In genomic region chr11:43852057-43852636, GRCh38 we compare ENCODE assay signal across 8 cellular contexts.
A peak's percentile ranks its signal among the peaks of the same experiment; 100 is the strongest.
DNase-seq lines count a peak whose midpoint lies in the region; ATAC-seq and TF ChIP-seq lines count a peak whose summit lies in the region.

No MANE protein-coding gene starts in this region.

- no peaks in the 10 kb centered on the region for H3K27me3 ChIP-seq in SU-DHL-6 (ENCODE audit: low read length)

- H3K4me2 ChIP-seq in SU-DHL-6 (ENCODE audit: low read depth, low read length, poor library complexity, severe bottlenecking): no peak overlapping the region

- TF ChIP-seq CTCF in LNCAP (IDR thresholded peaks at IDR 0.05) (peak; percentile 90), SU-DHL-6 (IDR thresholded peaks at IDR 0.05; ENCODE audit: insufficient read depth, low read length, poor library complexity, severe bottlenecking) (peak; percentile 64)

- H3K9me3 ChIP-seq in SU-DHL-6 (ENCODE audit: insufficient read depth, low read length): no peaks in the 10 kb centered on the region

- H3K4me1 Mint-ChIP-seq in activated naive CD8-positive, alpha-beta T cell treated with anti-CD3 and anti-CD28 coated beads, Interleukin-2, amount 50 U/mL, for 24 hours: no peaks in the 10 kb centered on the region

- ATAC-seq in GM21576 (IDR thresholded peaks at IDR 0.05; ENCODE audit: unreplicated experiment): peak; percentile 82
- ATAC-seq in activated naive CD8-positive, alpha-beta T cell treated with anti-CD3 and anti-CD28 coated beads, Interleukin-2, amount 50 U/mL, for 24 hours: peak; percentile 82
- no peak for ATAC-seq in GM21528 (IDR thresholded peaks at IDR 0.05; ENCODE audit: low FRiP score, unreplicated experiment)

- H3K9me3 Mint-ChIP-seq in activated naive CD8-positive, alpha-beta T cell treated with anti-CD3 and anti-CD28 coated beads, Interleukin-2, amount 50 U/mL, for 24 hours: no peaks in the 10 kb centered on the region

- no peaks in the 10 kb centered on the region for H3K9me2 ChIP-seq in SU-DHL-6 (replicated peaks; ENCODE audit: insufficient read depth, low read length)

- no peak overlapping the region for H3K9ac ChIP-seq in SU-DHL-6 (ENCODE audit: low read length)

- no peaks in the 10 kb centered on the region for H3F3A ChIP-seq in SU-DHL-6 (ENCODE audit: insufficient read depth)

- peaks cover 13% of the 10 kb centered on the region for H3K36me3 Mint-ChIP-seq in activated naive CD8-positive, alpha-beta T cell treated with anti-CD3 and anti-CD28 coated beads, Interleukin-2, amount 50 U/mL, for 24 hours (ENCODE audit: low read depth)

- peaks cover 9% of the 10 kb centered on the region for H3K36me3 ChIP-seq in SU-DHL-6 (ENCODE audit: low read length)

- no peaks in the 10 kb centered on the region for H4K20me1 ChIP-seq in SU-DHL-6 (ENCODE audit: low read depth, low read length)

- no peaks in the 10 kb centered on the region for H3K27me3 Mint-ChIP-seq in activated naive CD8-positive, alpha-beta T cell treated with anti-CD3 and anti-CD28 coated beads, Interleukin-2, amount 50 U/mL, for 24 hours

- no peak overlapping the region for H3K27ac ChIP-seq in SU-DHL-6 (ENCODE audit: low read depth, low read length)

- H2AFZ ChIP-seq in SU-DHL-6 (ENCODE audit: low read depth, low read length, severe bottlenecking): no peak overlapping the region

- no peak overlapping the region for H3K27ac Mint-ChIP-seq in activated naive CD8-positive, alpha-beta T cell treated with anti-CD3 and anti-CD28 coated beads, Interleukin-2, amount 50 U/mL, for 24 hours

- peak; percentile 76 for DNase-seq in EL
- peak; percentile 64 for DNase-seq in activated naive CD8-positive, alpha-beta T cell treated with anti-CD3 and anti-CD28 coated beads, Interleukin-2, amount 50 U/mL, for 24 hours
- peak; percentile 66 for DNase-seq in hepatic stellate cell (ENCODE audit: low spot score)
- peak; percentile 39 for DNase-seq in skeletal muscle cell (ENCODE audit: low read depth)

- no peak overlapping the region for H3K4me3 ChIP-seq in SU-DHL-6 (ENCODE audit: insufficient read depth, low read length, poor library complexity, severe bottlenecking)
- no peak overlapping the region for H3K4me3 ChIP-seq in skeletal muscle cell (ENCODE audit: low read depth, low read length)

- H3K79me2 ChIP-seq in SU-DHL-6 (ENCODE audit: insufficient read depth, low read length): no peaks in the 10 kb centered on the region

- no peak overlapping the region for H3K4me3 Mint-ChIP-seq in activated naive CD8-positive, alpha-beta T cell treated with anti-CD3 and anti-CD28 coated beads, Interleukin-2, amount 50 U/mL, for 24 hours
